ENCODE assay signal across 12 cellular contexts in the genomic region with DNA sequence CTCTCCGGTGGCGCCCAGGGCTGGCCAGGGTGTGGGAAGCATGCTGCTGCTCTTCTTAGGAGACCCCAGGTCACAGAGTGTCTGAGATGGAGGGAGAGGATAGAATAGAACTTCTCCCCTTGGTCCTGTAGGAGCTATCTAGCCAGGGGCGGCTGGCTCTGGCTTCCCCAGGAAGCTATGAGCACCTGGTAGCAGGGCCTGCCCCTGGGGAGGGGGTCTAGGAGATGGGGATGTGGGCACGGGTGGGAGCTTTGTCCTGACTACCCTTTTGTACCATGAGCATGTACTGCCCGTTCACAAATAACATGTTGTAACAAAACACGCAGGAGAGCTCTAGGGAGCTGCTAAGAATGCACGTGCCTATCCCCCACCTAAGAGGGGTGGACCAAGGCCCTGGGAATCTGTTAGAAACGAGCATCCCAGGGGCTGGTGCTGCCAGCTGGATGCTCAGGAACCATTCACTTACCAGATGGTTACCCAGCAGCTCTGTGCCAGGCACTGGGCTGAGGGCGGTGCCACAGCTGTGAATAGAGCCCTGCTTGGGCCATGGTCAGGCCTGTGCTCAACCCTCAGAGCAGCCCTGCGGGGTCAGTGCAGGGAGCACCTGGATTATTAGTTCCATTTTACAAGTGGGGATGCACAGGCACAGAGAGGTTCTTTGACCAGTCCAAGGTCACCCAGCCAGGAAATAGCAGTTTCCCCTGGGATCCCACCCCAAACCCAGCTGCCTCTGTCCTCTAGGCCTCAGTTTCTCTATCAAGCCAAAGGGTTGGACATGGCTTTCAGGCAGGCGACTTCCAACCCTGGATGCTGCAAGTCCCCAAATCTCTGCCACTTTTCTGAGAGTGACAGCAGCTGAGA. TPM values are rescaled to one million over a fixed set of nuclear protein-coding genes. Genes with fewer than 3 reads are reported as not detected.
DNase-seq lines count a peak whose midpoint lies in the region; ATAC-seq, FAIRE-seq and TF ChIP-seq lines count a peak whose summit lies in the region.
"Had no signal": no experiment of that assay in that cellular context is flagged by ENCODE, and none has a peak within 500 bp of the region (broad histone marks: within the 10 kb centered on the region; RNA-seq: fewer than 3 reads in every experiment).

No MANE protein-coding gene starts in this region.

- no peaks in the 10 kb centered on the region for H3K9me1 ChIP-seq in keratinocyte (ENCODE audit: control insufficient read depth, extremely low read depth, insufficient read depth, low read length)

- FAIRE-seq in keratinocyte (lab: Jason Lieb, UNC): no peak

- peak overlapping the region; percentile 99 for H3K9ac ChIP-seq in adipocyte (ENCODE audit: low read length)
- H3K9ac ChIP-seq in keratinocyte (ENCODE audit: control insufficient read depth, extremely low read depth, insufficient read depth, low read length): peak overlapping the region; percentile 99

- no peak overlapping the region for H2AFZ ChIP-seq in keratinocyte (ENCODE audit: control insufficient read depth, low read length)

- TF ChIP-seq CTCF in keratinocyte (optimal IDR thresholded peaks at IDR 0.05 in 1 of 3, IDR thresholded peaks at IDR 0.05 in 1 of 3, conservative IDR thresholded peaks at IDR 0.05 in 1 of 3; ENCODE audit: extremely low read depth in 1 of 3, insufficient read depth in 2 of 3, low read length in 3 of 3) (no peak), suprapubic skin (IDR thresholded peaks at IDR 0.05) (no peak), Peyer's patch (IDR thresholded peaks at IDR 0.05) (no peak)

- H3K27me3 ChIP-seq in adipocyte (replicated peaks; ENCODE audit: control insufficient read depth, insufficient read depth, low read length) (no peaks in the 10 kb centered on the region), keratinocyte (ENCODE audit: control insufficient read depth, extremely low read depth, insufficient read depth, low read length) (no peaks in the 10 kb centered on the region), suprapubic skin (no peaks in the 10 kb centered on the region), Peyer's patch (no peaks in the 10 kb centered on the region)

- peaks cover 29% of the 10 kb centered on the region for H3K79me2 ChIP-seq in keratinocyte (ENCODE audit: control insufficient read depth, insufficient read depth, low read length)

- no peak for TF ChIP-seq EP300 in suprapubic skin (IDR thresholded peaks at IDR 0.05)

- no peak for TF ChIP-seq POLR2A in suprapubic skin (IDR thresholded peaks at IDR 0.05)
- no peak for TF ChIP-seq POLR2A in Peyer's patch (IDR thresholded peaks at IDR 0.05)

- peaks cover 30% of the 10 kb centered on the region for H3K36me3 ChIP-seq in adipocyte (ENCODE audit: control insufficient read depth, insufficient read depth, low read length, severe bottlenecking)
- H3K36me3 ChIP-seq in keratinocyte (ENCODE audit: control insufficient read depth in 2 of 2, extremely low read depth in 1 of 2, insufficient read depth in 2 of 2, low read length in 2 of 2): peaks cover 19 to 30% of the 10 kb centered on the region in 2 experiments
- peaks cover 38% of the 10 kb centered on the region for H3K36me3 ChIP-seq in suprapubic skin
- H3K36me3 ChIP-seq in Peyer's patch: peaks cover 0 to 26% (median 0%) of the 10 kb centered on the region in 3 donors

- H3K4me1 ChIP-seq in adipocyte (ENCODE audit: control insufficient read depth, insufficient read depth, low read length): peaks cover 55% of the 10 kb centered on the region
- peaks cover 31% of the 10 kb centered on the region for H3K4me1 ChIP-seq in keratinocyte (ENCODE audit: control insufficient read depth, extremely low read depth, insufficient read depth, low read length)
- peaks cover 57% of the 10 kb centered on the region for H3K4me1 ChIP-seq in suprapubic skin
- H3K4me1 ChIP-seq in Peyer's patch: peaks cover 0 to 36% (median 9%) of the 10 kb centered on the region in 4 donors

- dilution Hi-C loops in keratinocyte (cut with MboI; ENCODE audit: extremely low pct_ligation_motif_present, low sequenced_read_pairs): no loop called here

- peaks cover 4% of the 10 kb centered on the region for H4K20me1 ChIP-seq in keratinocyte (ENCODE audit: control insufficient read depth, extremely low read depth, insufficient read depth, low read length)

- 93% methylated on average over 3 of the region's 11 CpGs for WGBS in suprapubic skin

- H3K27ac ChIP-seq in keratinocyte (ENCODE audit: control insufficient read depth, insufficient read depth, low read length) (no peak overlapping the region), suprapubic skin (peak overlapping the region; percentile 21), Peyer's patch (no peak overlapping the region), caudate nucleus (ENCODE audit: low read depth, low read length) (no peak overlapping the region)

- DNase-seq in activated CD8-positive, alpha-beta memory T cell treated with anti-CD3 and anti-CD28 coated beads for 24 hours: peak; percentile 57
- no peak for DNase-seq in activated CD8-positive, alpha-beta memory T cell treated with anti-CD3 and anti-CD28 coated beads, Interleukin-2, amount 50 U/mL, for 48 hours
- no peak for DNase-seq in adipocyte (ENCODE audit: low read depth)
- DNase-seq in keratinocyte (ENCODE audit: low read depth, low spot score): no peak
- DNase-seq in suprapubic skin (ENCODE audit: low spot score in 2 of 2): peak in 1 of 2 donors; percentile 61
- no peak for DNase-seq in Peyer's patch
- DNase-seq in caudate nucleus (lab: John Stamatoyannopoulos, UW): no peak
- DNase-seq: H7, T1000 had no signal

- no peak for ATAC-seq in GM19324 (IDR thresholded peaks at IDR 0.05; ENCODE audit: low FRiP score, unreplicated experiment)

- H3K9me3 ChIP-seq in adipocyte (ENCODE audit: control insufficient read depth, low read length): no peaks in the 10 kb centered on the region
- H3K9me3 ChIP-seq in keratinocyte (ENCODE audit: control insufficient read depth, low read depth, low read length): no peaks in the 10 kb centered on the region
- H3K9me3 ChIP-seq in suprapubic skin: no peaks in the 10 kb centered on the region
- H3K9me3 ChIP-seq in Peyer's patch: no peaks in the 10 kb centered on the region

- H3K4me2 ChIP-seq in keratinocyte (ENCODE audit: control insufficient read depth, extremely low read depth, insufficient read depth, low read depth, low read length): peak overlapping the region; percentile 95

- H3K4me3 ChIP-seq in adipocyte (ENCODE audit: low read length) (peak overlapping the region; percentile 98), keratinocyte (ENCODE audit: control insufficient read depth in 2 of 3, extremely low read depth in 1 of 3, insufficient read depth in 2 of 3, low read depth in 1 of 3, low read length in 3 of 3) (peak overlapping the region; percentile 72 to 98 (median 96)), suprapubic skin (peak overlapping the region; percentile 69), Peyer's patch (no peak overlapping the region)

RNA-seq across cellular contexts. Expression of gene SLC39A13, which starts 2.2 kb away (rescaled TPM):
- polyA plus RNA-seq in keratinocyte: 35.3 to 62.3 TPM (median 59.9 TPM) in 3 replicates
- polyA plus RNA-seq in keratinocyte (2011; ENCODE audit: low read depth): 8.1 TPM
- 24.9 and 51.2 TPM in 2 replicates for polyA plus RNA-seq in keratinocyte (2011; cell fraction: cytosol; rRNA removed)
- polyA plus RNA-seq in keratinocyte (2011; cell fraction: nucleus; rRNA removed): 163 and 223 TPM in 2 replicates
- 31.4 and 61.9 TPM in 2 replicates for polyA plus RNA-seq in keratinocyte (2012; ENCODE audit: low replicate concordance)
- polyA minus RNA-seq in keratinocyte: 24.6 to 50.4 TPM (median 25.7 TPM) in 3 replicates
- 68.1 TPM for polyA minus RNA-seq in keratinocyte (2011; cell fraction: cytosol; rRNA and poly(A)+ RNA removed)
- 65.1 and 68.7 TPM in 2 replicates for polyA minus RNA-seq in keratinocyte (2011; cell fraction: nucleus; rRNA and poly(A)+ RNA removed)
- 10 to 100 TPM; 45.5 to 53.8 (median 52.3) TPM for total RNA-seq in suprapubic skin
- 10 to 100 TPM; 19.8 to 56.6 (median 39.6) TPM for total RNA-seq in Peyer's patch

RNA-seq across cellular contexts. Expression of gene PSMC3, which starts 15.6 kb away (rescaled TPM):
- polyA plus RNA-seq in keratinocyte: 96.1 to 172 TPM (median 156 TPM) in 3 replicates
- polyA plus RNA-seq in keratinocyte (2011; ENCODE audit: low read depth): 30.4 TPM
- polyA plus RNA-seq in keratinocyte (2011; cell fraction: cytosol; rRNA removed): 149 and 155 TPM in 2 replicates
- 97.3 and 102 TPM in 2 replicates for polyA plus RNA-seq in keratinocyte (2011; cell fraction: nucleus; rRNA removed)
- 56.4 and 229 TPM in 2 replicates for polyA plus RNA-seq in keratinocyte (2012; ENCODE audit: low replicate concordance)
- 77.7 to 116 TPM (median 97.4 TPM) in 3 replicates for polyA minus RNA-seq in keratinocyte
- 70.0 TPM for polyA minus RNA-seq in keratinocyte (2011; cell fraction: cytosol; rRNA and poly(A)+ RNA removed)
- polyA minus RNA-seq in keratinocyte (2011; cell fraction: nucleus; rRNA and poly(A)+ RNA removed): 28.4 and 42.4 TPM in 2 replicates
- 100 to 1,000 TPM in 3 of 4 donors, 10 to 100 TPM in 1; 52.5 to 124 (median 103) TPM for total RNA-seq in suprapubic skin
- total RNA-seq in Peyer's patch: 100 to 1,000 TPM in 1 of 4 donors, 10 to 100 TPM in 3; 47.6 to 121 (median 70.9) TPM

RNA-seq across cellular contexts. Expression of gene SPI1, which starts 32.3 kb away (rescaled TPM):
- polyA plus RNA-seq in keratinocyte: not detected in 3 replicates
- polyA plus RNA-seq in keratinocyte (2011; ENCODE audit: low read depth): not detected
- polyA plus RNA-seq in keratinocyte (2011; cell fraction: cytosol; rRNA removed): not detected in 2 replicates
- not detected in 2 replicates for polyA plus RNA-seq in keratinocyte (2011; cell fraction: nucleus; rRNA removed)
- polyA plus RNA-seq in keratinocyte (2012; ENCODE audit: low replicate concordance): not detected in 2 replicates
- polyA minus RNA-seq in keratinocyte: 0.13 TPM in 1 of 3 replicates, not detected in the others
- polyA minus RNA-seq in keratinocyte (2011; cell fraction: cytosol; rRNA and poly(A)+ RNA removed): not detected
- not detected in 2 replicates for polyA minus RNA-seq in keratinocyte (2011; cell fraction: nucleus; rRNA and poly(A)+ RNA removed)
- total RNA-seq in suprapubic skin: 10 to 100 TPM in 2 of 4 donors, 1 to 10 TPM in 2; 4.7 to 13.4 (median 9.8) TPM
- 10 to 100 TPM in 1 of 4 donors, 1 to 10 TPM in 3; 2.6 to 27.2 (median 7.8) TPM for total RNA-seq in Peyer's patch
- total RNA-seq: activated T-helper 1 cell treated with anti-CD3 and anti-CD28 coated beads, Interleukin-12 subunit alpha, Interleukin-12 subunit beta, Interleukin-2, Interleukin-4 antibody, amounts not matched to agents 30 ng/mL and 10 ng/mL and 1 ng/mL, durations not matched to agents 14 hours and 24 hours and 36 hours; dermis microvascular lymphatic vessel endothelial cell had no signal

RNA-seq across cellular contexts. Expression of gene RAPSN, which starts 38.3 kb away (rescaled TPM):
- 0.07 to 0.44 TPM (median 0.28 TPM) in 3 replicates for polyA plus RNA-seq in keratinocyte
- 0.50 TPM for polyA plus RNA-seq in keratinocyte (2011; ENCODE audit: low read depth)
- 0.04 and 0.06 TPM in 2 replicates for polyA plus RNA-seq in keratinocyte (2011; cell fraction: cytosol; rRNA removed)
- polyA plus RNA-seq in keratinocyte (2011; cell fraction: nucleus; rRNA removed): 1.0 and 1.1 TPM in 2 replicates
- 0.32 and 0.49 TPM in 2 replicates for polyA plus RNA-seq in keratinocyte (2012; ENCODE audit: low replicate concordance)
- polyA minus RNA-seq in keratinocyte: 0.22 to 0.99 TPM in 2 of 3 replicates, not detected in the other
- not detected for polyA minus RNA-seq in keratinocyte (2011; cell fraction: cytosol; rRNA and poly(A)+ RNA removed)
- 1.6 and 5.3 TPM in 2 replicates for polyA minus RNA-seq in keratinocyte (2011; cell fraction: nucleus; rRNA and poly(A)+ RNA removed)
- total RNA-seq in suprapubic skin: 1 to 10 TPM in 2 of 4 donors, under 1 TPM in 1, not detected in 1; 0.59 to 4.6 (median 1.0) TPM
- under 1 TPM in 2 of 4 donors, not detected in 2; 0.54 to 0.76 TPM for total RNA-seq in Peyer's patch

RNA-seq across cellular contexts. Expression of gene MYBPC3, which starts 58.1 kb away (rescaled TPM):
- polyA plus RNA-seq in keratinocyte: not detected in 3 replicates
- polyA plus RNA-seq in keratinocyte (2011; ENCODE audit: low read depth): not detected
- not detected in 2 replicates for polyA plus RNA-seq in keratinocyte (2011; cell fraction: cytosol; rRNA removed)
- not detected in 2 replicates for polyA plus RNA-seq in keratinocyte (2011; cell fraction: nucleus; rRNA removed)
- polyA plus RNA-seq in keratinocyte (2012; ENCODE audit: low replicate concordance): not detected in 2 replicates
- not detected in 3 replicates for polyA minus RNA-seq in keratinocyte
- polyA minus RNA-seq in keratinocyte (2011; cell fraction: cytosol; rRNA and poly(A)+ RNA removed): not detected
- polyA minus RNA-seq in keratinocyte (2011; cell fraction: nucleus; rRNA and poly(A)+ RNA removed): not detected in 2 replicates
- total RNA-seq in suprapubic skin: under 1 TPM in 2 of 4 donors, not detected in 2; 0.21 to 0.57 TPM
- total RNA-seq in Peyer's patch: not detected
- total RNA-seq: activated T-helper 1 cell treated with anti-CD3 and anti-CD28 coated beads, Interleukin-12 subunit alpha, Interleukin-12 subunit beta, Interleukin-2, Interleukin-4 antibody, amounts not matched to agents 30 ng/mL and 10 ng/mL and 1 ng/mL, durations not matched to agents 14 hours and 24 hours and 36 hours; dermis microvascular lymphatic vessel endothelial cell; H7 had no signal

Comparison
In these comparisons a context has a peak if more than half of its experiments do, and no peak if none do; other contexts are left out.
1. H3K4me3 ChIP-seq: peak in adipocyte (single experiment), keratinocyte (3 of 3) and suprapubic skin (single experiment); none in Peyer's patch (0 of 4).